In the genomic region with DNA sequence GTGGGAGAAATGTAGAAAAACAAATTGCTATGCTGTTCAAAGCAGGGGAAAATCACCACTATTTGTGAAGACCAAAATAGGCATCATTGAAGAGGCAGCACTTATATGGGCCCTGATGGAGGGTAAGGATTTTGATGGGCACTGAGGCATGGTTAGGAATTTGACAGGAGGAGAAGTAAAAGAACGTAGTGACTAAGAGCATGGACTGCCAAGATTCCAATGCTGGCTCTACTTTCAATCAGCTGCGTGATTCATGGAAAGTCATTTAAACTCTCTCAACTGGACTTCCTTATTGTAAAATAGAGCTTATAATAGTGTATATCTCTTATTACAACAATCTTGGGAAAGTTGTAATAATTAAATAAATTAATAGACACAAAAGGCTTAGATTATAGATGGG, we compare ENCODE assay signal across 22 cellular contexts.
A peak's percentile ranks its signal among the peaks of the same experiment; 100 is the strongest.
DNase-seq lines count a peak whose midpoint lies in the region; ATAC-seq and TF ChIP-seq lines count a peak whose summit lies in the region.
"Had no signal": no experiment of that assay in that cellular context is flagged by ENCODE, and none has a peak within 500 bp of the region (broad histone marks: within the 10 kb centered on the region; RNA-seq: fewer than 3 reads in every experiment).

No MANE protein-coding gene starts in this region.

- no peak for TF ChIP-seq POLR2A in esophagus muscularis mucosa (IDR thresholded peaks at IDR 0.05; ENCODE audit: low read depth)

- ATAC-seq in HG03457 (IDR thresholded peaks at IDR 0.05; ENCODE audit: unreplicated experiment) (no peak), GM21619 (IDR thresholded peaks at IDR 0.05; ENCODE audit: unreplicated experiment) (no peak), GM21825 (IDR thresholded peaks at IDR 0.05; ENCODE audit: unreplicated experiment) (no peak)
- ATAC-seq: HCT116; Panc1; stimulated activated naive B cell treated with anti-CD40 and anti-IgM and Interleukin-4, amounts not matched to agents 10 μg/mL and 1 μg/mL and 100 μg/mL, for 72 hours had no signal

- DNase-seq in AG09319 (ENCODE audit: extremely low read depth, low read depth) (peak; percentile 16), M059J (ENCODE audit: low read depth) (peak; percentile 88), cardiac fibroblast (ENCODE audit: low read depth in 2 of 2) (peak; percentile 68 to 86), kidney glomerular epithelial cell (lab: John Stamatoyannopoulos, UW) (peak; percentile 40), esophagus muscularis mucosa (ENCODE audit: extremely low spot score) (no peak)
- DNase-seq: activated naive CD8-positive, alpha-beta T cell treated with anti-CD3 and anti-CD28 coated beads for 36 hours; AML-193; foreskin melanocyte; Kasumi-1; mesenchymal stem cell; NCI-H187; NCI-H524 treated with DMSO at 0.1 percent for 48 hours; sigmoid colon; stimulated activated naive B cell treated with anti-CD40 and anti-IgM and Interleukin-4, amounts not matched to agents 10 μg/mL and 1 μg/mL and 100 μg/mL, for 72 hours; T-helper 1 cell had no signal

- no peak for TF ChIP-seq CTCF in AG09319 (IDR thresholded peaks at IDR 0.05; ENCODE audit: low read depth, low read length)
- TF ChIP-seq CTCF in cardiac fibroblast (IDR thresholded peaks at IDR 0.05; ENCODE audit: low read depth, low read length): no peak
- no peak for TF ChIP-seq CTCF in esophagus muscularis mucosa (IDR thresholded peaks at IDR 0.05)

- H3K4me3 ChIP-seq in cardiac fibroblast (replicated peaks in 1 of 2; ENCODE audit: low read depth in 2 of 2, low read length in 2 of 2): no peak overlapping the region
- H3K4me3 ChIP-seq in esophagus muscularis mucosa: no peak overlapping the region
- H3K4me3 ChIP-seq: coronary artery, sigmoid colon, vagina had no signal

- 64% methylated on average over 2 of the region's 2 CpGs for WGBS in esophagus muscularis mucosa

- intact Hi-C loops in esophagus muscularis mucosa (cut with DNase I): no loop called here

- H3K9me3 ChIP-seq in esophagus muscularis mucosa: no peaks in the 10 kb centered on the region
- H3K9me3 ChIP-seq: sigmoid colon, vagina had no signal

- H3K4me1 ChIP-seq in esophagus muscularis mucosa: no peaks in the 10 kb centered on the region
- H3K4me1 ChIP-seq: sigmoid colon, vagina had no signal

- no peaks in the 10 kb centered on the region for H3K36me3 ChIP-seq in esophagus muscularis mucosa
- H3K36me3 ChIP-seq: sigmoid colon, vagina had no signal

- no peaks in the 10 kb centered on the region for H3K27me3 ChIP-seq in esophagus muscularis mucosa
- H3K27me3 ChIP-seq: sigmoid colon, vagina had no signal

- no peak overlapping the region for H3K27ac ChIP-seq in esophagus muscularis mucosa (replicated peaks in 1 of 4)
- H3K27ac ChIP-seq: coronary artery, sigmoid colon, vagina had no signal

- no peak for TF ChIP-seq EP300 in esophagus muscularis mucosa (IDR thresholded peaks at IDR 0.05)
